ENCODE assay signal across 9 cellular contexts in genomic region chr15:35141743-35142356, GRCh38. TPM values are rescaled to one million over a fixed set of nuclear protein-coding genes. Genes with fewer than 3 reads are reported as not detected.
A peak's percentile ranks its signal among the peaks of the same experiment; 100 is the strongest.
DNase-seq lines count a peak whose midpoint lies in the region; ATAC-seq and TF ChIP-seq lines count a peak whose summit lies in the region.
"Had no signal": no experiment of that assay in that cellular context is flagged by ENCODE, and none has a peak within 500 bp of the region (broad histone marks: within the 10 kb centered on the region; RNA-seq: fewer than 3 reads in every experiment).

No MANE protein-coding gene starts in this region.

- peak overlapping the region; percentile 67 for H3K27ac ChIP-seq in subcutaneous abdominal adipose tissue (ENCODE audit: low read depth, low read length)
- H3K27ac ChIP-seq: Peyer's patch had no signal

- no peak overlapping the region for H3K4me3 ChIP-seq in subcutaneous abdominal adipose tissue (ENCODE audit: low read depth in 1 of 5, low read length in 5 of 5)
- H3K4me3 ChIP-seq: Peyer's patch had no signal

- H3K9me3 ChIP-seq in subcutaneous abdominal adipose tissue (ENCODE audit: control insufficient read depth in 5 of 5, low read length in 5 of 5) = no peaks in the 10 kb centered on the region
- H3K9me3 ChIP-seq: Peyer's patch had no signal

- H3K36me3 ChIP-seq in subcutaneous abdominal adipose tissue (ENCODE audit: control insufficient read depth in 5 of 5, insufficient read depth in 5 of 5, low read length in 5 of 5) = no peaks in the 10 kb centered on the region
- H3K36me3 ChIP-seq: Peyer's patch had no signal

- TF ChIP-seq CTCF in GM20000 (IDR thresholded peaks at IDR 0.05; ENCODE audit: extremely low read depth, missing control alignments) = no peak

- ATAC-seq in GM18907 (IDR thresholded peaks at IDR 0.05; ENCODE audit: unreplicated experiment) = peak; percentile 58

- peak overlapping the region in 1 of 5 donors; percentile 46 for H3K9ac ChIP-seq in subcutaneous abdominal adipose tissue (ENCODE audit: low read length in 5 of 5)

- no peaks in the 10 kb centered on the region for H3K27me3 ChIP-seq in subcutaneous abdominal adipose tissue (ENCODE audit: control insufficient read depth in 5 of 5, insufficient read depth in 4 of 5, low read length in 5 of 5)
- H3K27me3 ChIP-seq: Peyer's patch had no signal

- DNase-seq in NOMO-1 treated with dmso at 0.1 percent for 144 hours (lab: John Stamatoyannopoulos, UW; ENCODE audit: unreplicated experiment) (peak; percentile 8), fibroblast of gingiva (ENCODE audit: low read depth) (peak; percentile 94), COLO668 (lab: John Stamatoyannopoulos, UW; ENCODE audit: unreplicated experiment) (no peak), GM20000 (ENCODE audit: low spot score) (no peak), ureter (ENCODE audit: low spot score) (no peak)
- DNase-seq: activated CD4-positive, alpha-beta T cell treated with anti-CD3 and anti-CD28 coated beads for 1 hour; Peyer's patch had no signal

- H3K4me1 ChIP-seq in subcutaneous abdominal adipose tissue (ENCODE audit: control insufficient read depth in 5 of 5, insufficient read depth in 5 of 5, low read length in 5 of 5) = peaks cover 0 to 28% (median 6%) of the 10 kb centered on the region in 5 donors
- H3K4me1 ChIP-seq: Peyer's patch had no signal

RNA-seq across cellular contexts. Expression of gene NANOGP8, which starts 56.8 kb away (rescaled TPM):
- 4.6 TPM for total RNA-seq in ureter

Comparison
In these comparisons a context has a peak if more than half of its experiments do, and no peak if none do; other contexts are left out.
1. DNase-seq: peak in NOMO-1 treated with dmso at 0.1 percent for 144 hours (single experiment) and fibroblast of gingiva (single experiment); none in COLO668 (single experiment), GM20000 (single experiment) and ureter (single experiment).